In genomic region chr1:22750671-22751016, GRCh38 we compare ENCODE assay signal across 11 cellular contexts. TPM values are rescaled to one million over a fixed set of nuclear protein-coding genes. Genes with fewer than 3 reads are reported as not detected.
DNase-seq lines count a peak whose midpoint lies in the region; ATAC-seq and TF ChIP-seq lines count a peak whose summit lies in the region.
"Had no signal": no experiment of that assay in that cellular context is flagged by ENCODE, and none has a peak within 500 bp of the region (broad histone marks: within the 10 kb centered on the region; RNA-seq: fewer than 3 reads in every experiment).

No MANE protein-coding gene starts in this region.

- H3K27me3 Mint-ChIP-seq in MCF 10A (ENCODE audit: insufficient read depth, unreplicated experiment) = no peaks in the 10 kb centered on the region

- CTCF ChIA-PET in MCF 10A (lab: Yijun Ruan, JAX) = interaction anchor here (0.6 to 1.8 kb wide), 6 partner anchors 74 to 141 kb away, joined by 3 to 7 read pairs (median 4); no protein-coding TSS in a partner anchor

- H3K4me3 ChIP-seq in breast epithelium (no peak overlapping the region), adipocyte (ENCODE audit: low read length) (no peak overlapping the region), mesodermal cell (ENCODE audit: extremely low read depth, insufficient read depth, low read length, poor library complexity, severe bottlenecking) (no peak overlapping the region), upper lobe of right lung (no peak overlapping the region)
- H3K4me3 ChIP-seq: right atrium auricular region had no signal

- H3K36me3 ChIP-seq in breast epithelium (no peaks in the 10 kb centered on the region), adipocyte (ENCODE audit: control insufficient read depth, insufficient read depth, low read length, severe bottlenecking) (no peaks in the 10 kb centered on the region), mesodermal cell (ENCODE audit: control insufficient read depth, insufficient read depth, low read length) (no peaks in the 10 kb centered on the region), upper lobe of right lung (no peaks in the 10 kb centered on the region)
- H3K36me3 ChIP-seq: right atrium auricular region had no signal

- peak overlapping the region; percentile 88 for H3K27ac Mint-ChIP-seq in MCF 10A (ENCODE audit: low read depth, unreplicated experiment)
- H3K27ac Mint-ChIP-seq: effector memory CD8-positive, alpha-beta T cell had no signal

- BruUV-seq in MCF 10A (replicated peaks; lab: Mats Ljungman, UMichigan) = no TSS peak

- intact Hi-C loops in MCF 10A (cut with micrococcal nuclease) = no loop called here
- intact Hi-C loops in breast epithelium (cut with DNase I; ENCODE audit: low total_unique reads) = no loop called here
- intact Hi-C loops in upper lobe of right lung (cut with DNase I) = no loop called here

- H3K9me3 Mint-ChIP-seq in MCF 10A (ENCODE audit: unreplicated experiment) = no peaks in the 10 kb centered on the region
- H3K9me3 Mint-ChIP-seq: effector memory CD8-positive, alpha-beta T cell had no signal

- DNase-seq in MCF 10A (ENCODE audit: unreplicated experiment) (peak; percentile 63), breast epithelium (ENCODE audit: low spot score in 2 of 2) (no peak), adipocyte (ENCODE audit: low read depth) (no peak), upper lobe of right lung (no peak), iPS-NIHi7 (ENCODE audit: extremely low spot score) (no peak)
- DNase-seq: effector memory CD8-positive, alpha-beta T cell; NK-92 treated with Interleukin-12 subunit alpha and Interleukin-12 subunit beta, amount 100 ng/mL, for 24 hours had no signal

- peaks cover 7% of the 10 kb centered on the region for H3K36me3 Mint-ChIP-seq in MCF 10A (ENCODE audit: insufficient read depth, unreplicated experiment)

- TF ChIP-seq POLR2A in breast epithelium (IDR thresholded peaks at IDR 0.05) = no peak
- TF ChIP-seq POLR2A in GM18505 (IDR thresholded peaks at IDR 0.05; ENCODE audit: borderline replicate concordance, extremely low read depth, insufficient read depth, insufficient read length) = no peak

- ATAC-seq in upper lobe of right lung = peak; percentile 58
- no peak for ATAC-seq in GM18505 (IDR thresholded peaks at IDR 0.05; ENCODE audit: unreplicated experiment)
- no peak for ATAC-seq in GM21619 (IDR thresholded peaks at IDR 0.05; ENCODE audit: unreplicated experiment)
- ATAC-seq: effector memory CD8-positive, alpha-beta T cell had no signal

- POLR2A ChIA-PET in MCF 10A (lab: Yijun Ruan, JAX) = interaction anchor here (0.9 to 1.3 kb wide), 4 partner anchors 9 to 141 kb away, joined by 3 read pairs; no protein-coding TSS in a partner anchor

- H3K4me3 Mint-ChIP-seq in MCF 10A (ENCODE audit: unreplicated experiment) = no peak overlapping the region
- H3K4me3 Mint-ChIP-seq: effector memory CD8-positive, alpha-beta T cell had no signal

- H3K27ac ChIP-seq in breast epithelium = peak overlapping the region in 1 of 2 donors; percentile 33
- peak overlapping the region; percentile 72 for H3K27ac ChIP-seq in mesodermal cell (ENCODE audit: low read depth, low read length, severe bottlenecking)
- H3K27ac ChIP-seq in upper lobe of right lung = peak overlapping the region; percentile 83

- no peaks in the 10 kb centered on the region for H3K27me3 ChIP-seq in breast epithelium
- H3K27me3 ChIP-seq in adipocyte (replicated peaks; ENCODE audit: control insufficient read depth, insufficient read depth, low read length) = no peaks in the 10 kb centered on the region
- no peaks in the 10 kb centered on the region for H3K27me3 ChIP-seq in upper lobe of right lung
- H3K27me3 ChIP-seq: right atrium auricular region had no signal

- peak overlapping the region; percentile 76 for H3K9ac ChIP-seq in adipocyte (ENCODE audit: low read length)

- H3K4me1 Mint-ChIP-seq in MCF 10A (ENCODE audit: insufficient read depth, unreplicated experiment) = peaks cover 25% of the 10 kb centered on the region

- TF ChIP-seq CTCF in MCF 10A (IDR thresholded peaks at IDR 0.05; ENCODE audit: unreplicated experiment) (no peak), breast epithelium (IDR thresholded peaks at IDR 0.05) (no peak), upper lobe of right lung (IDR thresholded peaks at IDR 0.05) (no peak)

- H3K4me1 ChIP-seq in breast epithelium (no peaks in the 10 kb centered on the region), adipocyte (ENCODE audit: control insufficient read depth, insufficient read depth, low read length) (peaks cover 27% of the 10 kb centered on the region), mesodermal cell (ENCODE audit: control insufficient read depth, insufficient read depth, low read length, poor library complexity, severe bottlenecking) (peaks cover 43% of the 10 kb centered on the region), upper lobe of right lung (peaks cover 21% of the 10 kb centered on the region)

- H3K9me3 ChIP-seq in breast epithelium (no peaks in the 10 kb centered on the region), adipocyte (ENCODE audit: control insufficient read depth, low read length) (no peaks in the 10 kb centered on the region), mesodermal cell (ENCODE audit: control insufficient read depth, low read length) (no peaks in the 10 kb centered on the region), upper lobe of right lung (no peaks in the 10 kb centered on the region)
- H3K9me3 ChIP-seq: right atrium auricular region had no signal

- WGBS in mesodermal cell (ENCODE audit: insufficient coverage in 2 of 2), 2 experiments = no CpG with 5 or more reads among the region's 1 CpG

RNA-seq across cellular contexts. Expression of gene EPHB2, which starts 40.0 kb away (rescaled TPM):
- total RNA-seq in MCF 10A (2022) (0.22 and 0.79 TPM in 2 replicates), breast epithelium (1 to 10 TPM; 1.3 to 4.6 (median 1.5) TPM), upper lobe of right lung (6.0 TPM)
- polyA plus RNA-seq in mesodermal cell (2013, experiment 1 of 2) = 28.4 TPM
- 23.4 TPM for polyA plus RNA-seq in mesodermal cell (2013, experiment 2 of 2)
